ENCODE assay signal across 13 cellular contexts in genomic region chr4:176443117-176443516, GRCh38.
DNase-seq lines count a peak whose midpoint lies in the region; ATAC-seq and TF ChIP-seq lines count a peak whose summit lies in the region.
"Had no signal": no experiment of that assay in that cellular context is flagged by ENCODE, and none has a peak within 500 bp of the region (broad histone marks: within the 10 kb centered on the region; RNA-seq: fewer than 3 reads in every experiment).

No MANE protein-coding gene starts in this region.

- H3K27me3 ChIP-seq in brain microvascular endothelial cell (replicated peaks) = no peaks in the 10 kb centered on the region
- no peaks in the 10 kb centered on the region for H3K27me3 ChIP-seq in left lung

- DNase-seq in AG20443 (ENCODE audit: low spot score) (peak; percentile 76), LoVo (ENCODE audit: low spot score) (peak; percentile 89), brain microvascular endothelial cell (peak; percentile 86), left lung (no peak), NCI-H1048 (lab: John Stamatoyannopoulos, UW) (no peak), ureter (ENCODE audit: low spot score) (no peak), DMS 273 (lab: John Stamatoyannopoulos, UW; ENCODE audit: unreplicated experiment) (no peak)
- DNase-seq: activated CD4-positive, alpha-beta T cell treated with anti-CD3 and anti-CD28 coated beads, Interleukin-2, amount 10 ng/mL, durations not matched to agents 24 days and 14 days; CD8-positive, alpha-beta T cell; NCI-H187 had no signal

- in situ Hi-C loops in brain microvascular endothelial cell (cut with HindIII; ENCODE audit: low pct_ligation_motif_present, low sequenced_read_pairs) = no loop called here

- H3K36me3 ChIP-seq in brain microvascular endothelial cell (replicated peaks) (no peaks in the 10 kb centered on the region), left lung (no peaks in the 10 kb centered on the region)

- peak overlapping the region; percentile 92 for H3K27ac ChIP-seq in brain microvascular endothelial cell
- H3K27ac ChIP-seq in left lung = no peak overlapping the region

- ATAC-seq in left lung (peak; percentile 45), HG03159 (IDR thresholded peaks at IDR 0.05; ENCODE audit: unreplicated experiment) (no peak)
- ATAC-seq: CD8-positive, alpha-beta T cell; GM23338; stimulated activated memory B cell treated with anti-CD40 and anti-IgM and Interleukin-4, amounts not matched to agents 10 μg/mL and 1 μg/mL and 100 μg/mL, for 72 hours had no signal

- no peaks in the 10 kb centered on the region for H3K4me1 ChIP-seq in left lung

- no peak overlapping the region for H3K4me3 ChIP-seq in brain microvascular endothelial cell (ENCODE audit: low read depth, low read length)
- no peak overlapping the region for H3K4me3 ChIP-seq in left lung
- H3K4me3 ChIP-seq: GM23338 had no signal

- no peaks in the 10 kb centered on the region for H3K9me3 ChIP-seq in left lung

- intact Hi-C loops in left lung (cut with DNase I) = no loop called here

- no peak for TF ChIP-seq CTCF in brain microvascular endothelial cell (IDR thresholded peaks at IDR 0.05; ENCODE audit: low read depth, low read length, missing control alignments)
- TF ChIP-seq CTCF in left lung (IDR thresholded peaks at IDR 0.05) = no peak

Comparison
In these comparisons a context has a peak if more than half of its experiments do, and no peak if none do; other contexts are left out.
1. DNase-seq: peak in AG20443 (single experiment), LoVo (single experiment) and brain microvascular endothelial cell (single experiment); none in left lung (0 of 2), NCI-H1048 (single experiment), ureter (single experiment) and DMS 273 (single experiment).